ENCODE assay signal across 2 cellular contexts in genomic region chr6:138973481-138974140, GRCh38.
TF ChIP-seq lines count a peak whose summit lies in the region.

No MANE protein-coding gene starts in this region.

TF ChIP-seq in A549, 52 proteins besides CTCF, POLR2A, EP300 and RAD21 (continued from another document):
- TF ChIP-seq, protein P1, sequence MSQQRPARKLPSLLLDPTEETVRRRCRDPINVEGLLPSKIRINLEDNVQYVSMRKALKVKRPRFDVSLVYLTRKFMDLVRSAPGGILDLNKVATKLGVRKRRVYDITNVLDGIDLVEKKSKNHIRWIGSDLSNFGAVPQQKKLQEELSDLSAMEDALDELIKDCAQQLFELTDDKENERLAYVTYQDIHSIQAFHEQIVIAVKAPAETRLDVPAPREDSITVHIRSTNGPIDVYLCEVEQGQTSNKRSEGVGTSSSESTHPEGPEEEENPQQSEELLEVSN (IDR thresholded peaks at IDR 0.05; ENCODE audit: borderline replicate concordance, low read depth), result no peak
- TF ChIP-seq ZNF302 (CRISPR knock-in tag; IDR thresholded peaks at IDR 0.05), result no peak
- TF ChIP-seq BCL3 (IDR thresholded peaks at IDR 0.05), result no peak
- no peak for TF ChIP-seq KDM5A (IDR thresholded peaks at IDR 0.05)
- TF ChIP-seq, protein P2, sequence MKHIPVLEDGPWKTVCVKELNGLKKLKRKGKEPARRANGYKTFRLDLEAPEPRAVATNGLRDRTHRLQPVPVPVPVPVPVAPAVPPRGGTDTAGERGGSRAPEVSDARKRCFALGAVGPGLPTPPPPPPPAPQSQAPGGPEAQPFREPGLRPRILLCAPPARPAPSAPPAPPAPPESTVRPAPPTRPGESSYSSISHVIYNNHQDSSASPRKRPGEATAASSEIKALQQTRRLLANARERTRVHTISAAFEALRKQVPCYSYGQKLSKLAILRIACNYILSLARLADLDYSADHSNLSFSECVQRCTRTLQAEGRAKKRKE (CRISPR knock-in tag; IDR thresholded peaks at IDR 0.05; ENCODE audit: low read depth), result no peak
- TF ChIP-seq FOSB (CRISPR knock-in tag; IDR thresholded peaks at IDR 0.05), result no peak
- TF ChIP-seq, protein P3, sequence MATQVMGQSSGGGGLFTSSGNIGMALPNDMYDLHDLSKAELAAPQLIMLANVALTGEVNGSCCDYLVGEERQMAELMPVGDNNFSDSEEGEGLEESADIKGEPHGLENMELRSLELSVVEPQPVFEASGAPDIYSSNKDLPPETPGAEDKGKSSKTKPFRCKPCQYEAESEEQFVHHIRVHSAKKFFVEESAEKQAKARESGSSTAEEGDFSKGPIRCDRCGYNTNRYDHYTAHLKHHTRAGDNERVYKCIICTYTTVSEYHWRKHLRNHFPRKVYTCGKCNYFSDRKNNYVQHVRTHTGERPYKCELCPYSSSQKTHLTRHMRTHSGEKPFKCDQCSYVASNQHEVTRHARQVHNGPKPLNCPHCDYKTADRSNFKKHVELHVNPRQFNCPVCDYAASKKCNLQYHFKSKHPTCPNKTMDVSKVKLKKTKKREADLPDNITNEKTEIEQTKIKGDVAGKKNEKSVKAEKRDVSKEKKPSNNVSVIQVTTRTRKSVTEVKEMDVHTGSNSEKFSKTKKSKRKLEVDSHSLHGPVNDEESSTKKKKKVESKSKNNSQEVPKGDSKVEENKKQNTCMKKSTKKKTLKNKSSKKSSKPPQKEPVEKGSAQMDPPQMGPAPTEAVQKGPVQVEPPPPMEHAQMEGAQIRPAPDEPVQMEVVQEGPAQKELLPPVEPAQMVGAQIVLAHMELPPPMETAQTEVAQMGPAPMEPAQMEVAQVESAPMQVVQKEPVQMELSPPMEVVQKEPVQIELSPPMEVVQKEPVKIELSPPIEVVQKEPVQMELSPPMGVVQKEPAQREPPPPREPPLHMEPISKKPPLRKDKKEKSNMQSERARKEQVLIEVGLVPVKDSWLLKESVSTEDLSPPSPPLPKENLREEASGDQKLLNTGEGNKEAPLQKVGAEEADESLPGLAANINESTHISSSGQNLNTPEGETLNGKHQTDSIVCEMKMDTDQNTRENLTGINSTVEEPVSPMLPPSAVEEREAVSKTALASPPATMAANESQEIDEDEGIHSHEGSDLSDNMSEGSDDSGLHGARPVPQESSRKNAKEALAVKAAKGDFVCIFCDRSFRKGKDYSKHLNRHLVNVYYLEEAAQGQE (IDR thresholded peaks at IDR 0.05), result no peak
- TF ChIP-seq ZSCAN20 (CRISPR knock-in tag; IDR thresholded peaks at IDR 0.05), result no peak
- TF ChIP-seq EHF (CRISPR knock-in tag; IDR thresholded peaks at IDR 0.05), result no peak
- TF ChIP-seq POLR2AphosphoS2 (conservative IDR thresholded peaks at IDR 0.05; ENCODE audit: low read length), result no peak
- TF ChIP-seq CHD4 (IDR thresholded peaks at IDR 0.05; ENCODE audit: borderline replicate concordance), result no peak

TF ChIP-seq in IMR-90, 13 proteins besides CTCF, POLR2A, EP300 and RAD21:
- TF ChIP-seq MAZ (IDR thresholded peaks at IDR 0.05; ENCODE audit: borderline replicate concordance, low read depth, low read length) (no peak), FOS (IDR thresholded peaks at IDR 0.05; ENCODE audit: low read depth, low read length) (no peak), MXI1 (IDR thresholded peaks at IDR 0.05; ENCODE audit: borderline replicate concordance, low read depth, low read length) (no peak), SMC3 (IDR thresholded peaks at IDR 0.05; ENCODE audit: low read depth, low read length) (no peak), RFX5 (IDR thresholded peaks at IDR 0.05; ENCODE audit: low read depth, low read length) (no peak), RCOR1 (IDR thresholded peaks at IDR 0.05; ENCODE audit: insufficient replicate concordance, low read length) (no peak), CEBPB (IDR thresholded peaks at IDR 0.05; ENCODE audit: low read depth, low read length) (no peak), NFE2L2 (IDR thresholded peaks at IDR 0.05; ENCODE audit: low read depth, low read length) (no peak), BHLHE40 (IDR thresholded peaks at IDR 0.05; ENCODE audit: low read depth, low read length) (no peak), CHD1 (IDR thresholded peaks at IDR 0.05; ENCODE audit: low read depth, low read length) (no peak), MAFK (IDR thresholded peaks at IDR 0.05; ENCODE audit: low read depth, low read length) (no peak)
- TF ChIP-seq, protein P4, sequence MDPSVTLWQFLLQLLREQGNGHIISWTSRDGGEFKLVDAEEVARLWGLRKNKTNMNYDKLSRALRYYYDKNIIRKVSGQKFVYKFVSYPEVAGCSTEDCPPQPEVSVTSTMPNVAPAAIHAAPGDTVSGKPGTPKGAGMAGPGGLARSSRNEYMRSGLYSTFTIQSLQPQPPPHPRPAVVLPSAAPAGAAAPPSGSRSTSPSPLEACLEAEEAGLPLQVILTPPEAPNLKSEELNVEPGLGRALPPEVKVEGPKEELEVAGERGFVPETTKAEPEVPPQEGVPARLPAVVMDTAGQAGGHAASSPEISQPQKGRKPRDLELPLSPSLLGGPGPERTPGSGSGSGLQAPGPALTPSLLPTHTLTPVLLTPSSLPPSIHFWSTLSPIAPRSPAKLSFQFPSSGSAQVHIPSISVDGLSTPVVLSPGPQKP (IDR thresholded peaks at IDR 0.05; ENCODE audit: borderline replicate concordance, low read depth, low read length), result no peak
- TF ChIP-seq, protein P5, sequence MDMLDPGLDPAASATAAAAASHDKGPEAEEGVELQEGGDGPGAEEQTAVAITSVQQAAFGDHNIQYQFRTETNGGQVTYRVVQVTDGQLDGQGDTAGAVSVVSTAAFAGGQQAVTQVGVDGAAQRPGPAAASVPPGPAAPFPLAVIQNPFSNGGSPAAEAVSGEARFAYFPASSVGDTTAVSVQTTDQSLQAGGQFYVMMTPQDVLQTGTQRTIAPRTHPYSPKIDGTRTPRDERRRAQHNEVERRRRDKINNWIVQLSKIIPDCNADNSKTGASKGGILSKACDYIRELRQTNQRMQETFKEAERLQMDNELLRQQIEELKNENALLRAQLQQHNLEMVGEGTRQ (IDR thresholded peaks at IDR 0.05; ENCODE audit: low read depth, low read length), result no peak
